ENCODE assay signal across 25 cellular contexts in genomic region chr19:16847407-16847806, GRCh38. TPM values are rescaled to one million over a fixed set of nuclear protein-coding genes. Genes with fewer than 3 reads are reported as not detected.
DNase-seq lines count a peak whose midpoint lies in the region; ATAC-seq and TF ChIP-seq lines count a peak whose summit lies in the region.
"Had no signal": no experiment of that assay in that cellular context is flagged by ENCODE, and none has a peak within 500 bp of the region (broad histone marks: within the 10 kb centered on the region; RNA-seq: fewer than 3 reads in every experiment).

No MANE protein-coding gene starts in this region.

- CTCF ChIA-PET in activated naive CD4-positive, alpha-beta T cell treated with anti-CD3 and anti-CD28 coated beads, Interleukin-2, amount 10 ng/mL, durations not matched to agents 7 days and 5 days (lab: Charles Lee) = no interaction called here
- CTCF ChIA-PET in RWPE1 (lab: Yijun Ruan, JAX) = no interaction called here

- POLR2A ChIA-PET in RWPE1 (lab: Yijun Ruan, JAX; ENCODE audit: low non-redundant PET) = no interaction called here

- TF ChIP-seq CTCF in RWPE1 (conservative IDR thresholded peaks at IDR 0.05; ENCODE audit: low read depth) (no peak), nephron progenitor cell (IDR thresholded peaks at IDR 0.05) (no peak)

- H3K27me3 Mint-ChIP-seq in activated naive CD4-positive, alpha-beta T cell treated with anti-CD3 and anti-CD28 coated beads, Interleukin-2, amount 10 ng/mL, durations not matched to agents 7 days and 5 days = no peaks in the 10 kb centered on the region
- no peaks in the 10 kb centered on the region for H3K27me3 Mint-ChIP-seq in nephron progenitor cell (ENCODE audit: low read depth, poor library complexity)
- H3K27me3 Mint-ChIP-seq: CD8-positive, alpha-beta memory T cell had no signal

- DNase-seq in activated naive CD4-positive, alpha-beta T cell treated with anti-CD3 and anti-CD28 coated beads, Interleukin-2, amount 10 ng/mL, durations not matched to agents 7 days and 5 days = no peak
- DNase-seq in activated naive CD4-positive, alpha-beta T cell (lab: John Stamatoyannopoulos, UW) = no peak
- DNase-seq in RWPE1 (ENCODE audit: low spot score) (no peak), left ventricle myocardium superior (no peak), nephron progenitor cell (no peak), HuH-7.5 (ENCODE audit: low spot score) (no peak), T-helper 2 cell (no peak), globus pallidus (ENCODE audit: low spot score) (no peak)
- DNase-seq: ACHN; Calu3; CD8-positive, alpha-beta memory T cell; DMS153; H7; KG1; NCI-H1105 treated with DMSO at 0.1 percent for 48 hours; NCI-H1694; NCI-H2081; NCI-H2171; NCI-H345; NCI-H524; NCI-H774; NK-92 treated with Interleukin-12 subunit alpha and Interleukin-12 subunit beta, amount 100 ng/mL, for 24 hours had no signal

- no peaks in the 10 kb centered on the region for H3K9me3 Mint-ChIP-seq in activated naive CD4-positive, alpha-beta T cell treated with anti-CD3 and anti-CD28 coated beads, Interleukin-2, amount 10 ng/mL, durations not matched to agents 7 days and 5 days
- no peaks in the 10 kb centered on the region for H3K9me3 Mint-ChIP-seq in nephron progenitor cell
- H3K9me3 Mint-ChIP-seq: CD8-positive, alpha-beta memory T cell had no signal

- H3K36me3 Mint-ChIP-seq in activated naive CD4-positive, alpha-beta T cell treated with anti-CD3 and anti-CD28 coated beads, Interleukin-2, amount 10 ng/mL, durations not matched to agents 7 days and 5 days = peaks cover 36% of the 10 kb centered on the region
- H3K36me3 Mint-ChIP-seq in nephron progenitor cell (ENCODE audit: low read depth) = peaks cover 82% of the 10 kb centered on the region

- H3K4me3 Mint-ChIP-seq in activated naive CD4-positive, alpha-beta T cell treated with anti-CD3 and anti-CD28 coated beads, Interleukin-2, amount 10 ng/mL, durations not matched to agents 7 days and 5 days = no peak overlapping the region
- H3K4me3 Mint-ChIP-seq in nephron progenitor cell = no peak overlapping the region
- H3K4me3 Mint-ChIP-seq: CD8-positive, alpha-beta memory T cell had no signal

- peak; percentile 57 for ATAC-seq in left ventricle myocardium superior

- H3K27ac ChIP-seq in RWPE1 = peak overlapping the region; percentile 18
- H3K27ac ChIP-seq: 22Rv1; BLaER1 treated with 17β-estradiol and CSF1 and Interleukin-3, amounts not matched to agents 10 nM and 100 nM had no signal

- intact Hi-C loops in left ventricle myocardium superior (cut with micrococcal nuclease) = no loop called here

- H3K27ac Mint-ChIP-seq in activated naive CD4-positive, alpha-beta T cell treated with anti-CD3 and anti-CD28 coated beads, Interleukin-2, amount 10 ng/mL, durations not matched to agents 7 days and 5 days = peak overlapping the region; percentile 15
- H3K27ac Mint-ChIP-seq in nephron progenitor cell = peak overlapping the region; percentile 64

- H3K4me1 Mint-ChIP-seq in activated naive CD4-positive, alpha-beta T cell treated with anti-CD3 and anti-CD28 coated beads, Interleukin-2, amount 10 ng/mL, durations not matched to agents 7 days and 5 days = no peaks in the 10 kb centered on the region
- peaks cover 18% of the 10 kb centered on the region for H3K4me1 Mint-ChIP-seq in nephron progenitor cell

RNA-seq across cellular contexts. Expression of gene SIN3B, which starts 18.2 kb away (rescaled TPM):
- total RNA-seq in left ventricle myocardium superior = 26.0 TPM

RNA-seq across cellular contexts. Expression of gene F2RL3, which starts 41.4 kb away (rescaled TPM):
- 0.30 TPM for total RNA-seq in left ventricle myocardium superior
- total RNA-seq: Calu3; CD8-positive, alpha-beta memory T cell; G401; H7 had no signal
